In genomic region chr5:141397756-141398551, GRCh38 we compare ENCODE assay signal across 8 cellular contexts. TPM values are rescaled to one million over a fixed set of nuclear protein-coding genes. Genes with fewer than 3 reads are reported as not detected.
DNase-seq lines count a peak whose midpoint lies in the region; ATAC-seq, FAIRE-seq and TF ChIP-seq lines count a peak whose summit lies in the region.
"Not testable (repeated sequence)": the region's sequence is repeated elsewhere in the genome, so short reads cannot be mapped to it uniquely, and the experiment has no call there.

Gene PCDHGB5 (plus strand): TSS chr5:141397947. CDS start chr5:141398128, 181 bp downstream.

- TF ChIP-seq CTCF in AG04449 (IDR thresholded peaks at IDR 0.05; ENCODE audit: insufficient read depth, low read length, missing control alignments), result peak; percentile 50
- peak; percentile 67 for TF ChIP-seq CTCF in HFFc6 (IDR thresholded peaks at IDR 0.05)
- TF ChIP-seq CTCF in activated CD8-positive, alpha-beta T cell treated with anti-CD3 and anti-CD28 coated beads for 36 hours (IDR thresholded peaks at IDR 0.05), result peak; percentile 59
- TF ChIP-seq CTCF in kidney (IDR thresholded peaks at IDR 0.05; ENCODE audit: borderline replicate concordance, extremely low read depth, insufficient read depth), result peak; percentile 47

- not testable (repeated sequence) for H3K36me3 ChIP-seq in kidney (ENCODE audit: control insufficient read depth in 1 of 2, insufficient read depth in 2 of 2, low read length in 2 of 2)

- intact Hi-C loops in activated CD8-positive, alpha-beta T cell treated with anti-CD3 and anti-CD28 coated beads for 36 hours (cut with micrococcal nuclease); dendritic cell treated with granulocyte-macrophage colony-stimulating factor and Interleukin-4, amounts not matched to agents 40 ng/mL and 50 ng/mL, for 4 days (cut with micrococcal nuclease); kidney (cut with DNase I): not testable (repeated sequence)

- H3K4me1 Mint-ChIP-seq in HFFc6 (ENCODE audit: low read depth); activated CD8-positive, alpha-beta T cell treated with anti-CD3 and anti-CD28 coated beads for 36 hours (ENCODE audit: low read depth); dendritic cell treated with granulocyte-macrophage colony-stimulating factor and Interleukin-4, amounts not matched to agents 40 ng/mL and 50 ng/mL, for 4 days (ENCODE audit: low read depth): not testable (repeated sequence)

- POLR2A ChIA-PET in AG04449 (lab: Yijun Ruan, JAX), result interaction anchor here (1.4 kb wide), 1 partner anchor 166 kb away, joined by 3 read pairs; no protein-coding TSS in a partner anchor
- POLR2A ChIA-PET in activated CD8-positive, alpha-beta T cell treated with anti-CD3 and anti-CD28 coated beads for 36 hours (lab: Charles Lee), result interaction anchor here (1.0 kb wide), 1 partner anchor 116 kb away, joined by 3 read pairs; no protein-coding TSS in a partner anchor

- H3K9me3 ChIP-seq in kidney (ENCODE audit: control insufficient read depth in 1 of 2, low read length in 2 of 2), result peaks cover 14 to 49% of the 10 kb centered on the region in 2 donors

- not testable (repeated sequence) for H3K4me1 ChIP-seq in kidney (ENCODE audit: control insufficient read depth in 1 of 2, insufficient read depth in 1 of 2, low read depth in 1 of 2, low read length in 2 of 2)

- peak within 1 kb of the TSS; percentile 66 for H3K4me3 Mint-ChIP-seq in HFFc6
- H3K4me3 Mint-ChIP-seq in activated CD8-positive, alpha-beta T cell treated with anti-CD3 and anti-CD28 coated beads for 36 hours, result peak within 1 kb of the TSS; percentile 32
- peak within 1 kb of the TSS; percentile 67 for H3K4me3 Mint-ChIP-seq in dendritic cell treated with granulocyte-macrophage colony-stimulating factor and Interleukin-4, amounts not matched to agents 40 ng/mL and 50 ng/mL, for 4 days

- ATAC-seq in GM18508 (IDR thresholded peaks at IDR 0.05; ENCODE audit: insufficient read depth, unreplicated experiment), result peak; percentile 97
- ATAC-seq in activated CD8-positive, alpha-beta T cell treated with anti-CD3 and anti-CD28 coated beads for 36 hours, result peak; percentile 88

- peaks cover 53% of the 10 kb centered on the region for H3K36me3 Mint-ChIP-seq in HFFc6 (ENCODE audit: low read depth)
- H3K36me3 Mint-ChIP-seq in activated CD8-positive, alpha-beta T cell treated with anti-CD3 and anti-CD28 coated beads for 36 hours (ENCODE audit: low read depth), result peaks cover 22% of the 10 kb centered on the region
- H3K36me3 Mint-ChIP-seq in dendritic cell treated with granulocyte-macrophage colony-stimulating factor and Interleukin-4, amounts not matched to agents 40 ng/mL and 50 ng/mL, for 4 days (ENCODE audit: low read depth), result not testable (repeated sequence)

- CTCF ChIA-PET in AG04449 (lab: Yijun Ruan, JAX), result interaction anchor here (0.7 to 4.6 kb wide), 23 partner anchors 9 to 174 kb away, joined by 3 to 50 read pairs (median 9); partner anchors contain the start of genes PCDHGA10, PCDHGA11, PCDHGA12 and PCDHGA6
- CTCF ChIA-PET in activated CD8-positive, alpha-beta T cell treated with anti-CD3 and anti-CD28 coated beads for 36 hours (lab: Charles Lee), result interaction anchor here (0.7 to 3.6 kb wide), 24 partner anchors 9 to 174 kb away, joined by 3 to 19 read pairs (median 4); partner anchors contain the start of genes PCDHGA10, PCDHGA11, PCDHGA12 and PCDHGA3

- H3K27me3 Mint-ChIP-seq in HFFc6 (ENCODE audit: insufficient read depth), result not testable (repeated sequence)
- peaks cover 54% of the 10 kb centered on the region for H3K27me3 Mint-ChIP-seq in activated CD8-positive, alpha-beta T cell treated with anti-CD3 and anti-CD28 coated beads for 36 hours
- peaks cover 74% of the 10 kb centered on the region for H3K27me3 Mint-ChIP-seq in dendritic cell treated with granulocyte-macrophage colony-stimulating factor and Interleukin-4, amounts not matched to agents 40 ng/mL and 50 ng/mL, for 4 days

- FAIRE-seq in kidney (lab: Jason Lieb, UNC), result not testable (repeated sequence)

- H3K4me3 ChIP-seq in AG04449 (ENCODE audit: low read depth, low read length) (peak within 1 kb of the TSS; percentile 47), kidney (ENCODE audit: low read length in 2 of 2) (peak within 1 kb of the TSS; percentile 39 to 45), skeletal muscle cell (ENCODE audit: low read depth, low read length) (peak within 1 kb of the TSS; percentile 41)

- H3K27ac ChIP-seq in kidney (ENCODE audit: low read depth in 2 of 2, low read length in 2 of 2), result not testable (repeated sequence)

- H3K9me3 Mint-ChIP-seq in HFFc6, result peaks cover 63% of the 10 kb centered on the region
- H3K9me3 Mint-ChIP-seq in activated CD8-positive, alpha-beta T cell treated with anti-CD3 and anti-CD28 coated beads for 36 hours, result peaks cover 24% of the 10 kb centered on the region
- H3K9me3 Mint-ChIP-seq in dendritic cell treated with granulocyte-macrophage colony-stimulating factor and Interleukin-4, amounts not matched to agents 40 ng/mL and 50 ng/mL, for 4 days, result peaks cover 49% of the 10 kb centered on the region

- not testable (repeated sequence) for DNase-seq in AG04449 (ENCODE audit: low read depth, low spot score); kidney
- DNase-seq in HFFc6 (peak; percentile 37), HuH-7.5 (ENCODE audit: low spot score) (peak; percentile 80), skeletal muscle cell (ENCODE audit: low read depth) (peak; percentile 13)
- DNase-seq in activated CD8-positive, alpha-beta T cell treated with anti-CD3 and anti-CD28 coated beads for 36 hours, result peak; percentile 52

- not testable (repeated sequence) for H3K9ac ChIP-seq in kidney (ENCODE audit: low read length in 2 of 2)

- H3K27ac Mint-ChIP-seq in HFFc6, result peak within 1 kb of the TSS; percentile 60; the same call in 1 of the 2 replicates
- H3K27ac Mint-ChIP-seq in activated CD8-positive, alpha-beta T cell treated with anti-CD3 and anti-CD28 coated beads for 36 hours; dendritic cell treated with granulocyte-macrophage colony-stimulating factor and Interleukin-4, amounts not matched to agents 40 ng/mL and 50 ng/mL, for 4 days: not testable (repeated sequence)

RNA-seq across cellular contexts. Expression of gene PCDHGB5, which starts in this region (rescaled TPM):
- total RNA-seq in HFFc6 (2021; fragmentation: NEBNext Ultra II Directional; extraction: Animal tissue kit (Norgen Biotek cat#: 25700)), result 10 to 100 TPM in 2 of 6 experiments, 1 to 10 TPM in 4; 8.8 to 14.6 (median 9.6) TPM
- total RNA-seq in activated CD8-positive, alpha-beta T cell treated with anti-CD3 and anti-CD28 coated beads for 36 hours, result under 1 TPM in 1 of 2 experiments, not detected in 1; 0.11 TPM
- total RNA-seq in kidney, result 12.3 TPM
- 0.82 TPM for polyA plus RNA-seq in kidney (ENCODE audit: insufficient read depth, low read depth, low replicate concordance)

Comparison
In these comparisons a context has a peak if more than half of its experiments do, and no peak if none do; other contexts are left out.
1. RNA of gene PCDHGB5 (total RNA-seq): 12.3 TPM in kidney (single experiment) and 8.8 to 14.6 TPM in HFFc6; 0.11 TPM in activated CD8-positive, alpha-beta T cell treated with anti-CD3 and anti-CD28 coated beads for 36 hours; every median in the first group is over 4 times any median in the second.
2. Peak in DNase-seq and ATAC-seq in activated CD8-positive, alpha-beta T cell treated with anti-CD3 and anti-CD28 coated beads for 36 hours; RNA of the gene not detected or under 1 TPM.
3. Peak in every context shown above with its lines, with median percentiles within 50 percentile points of each other: H3K4me3 ChIP-seq, CTCF ChIP-seq and H3K4me3 Mint-ChIP-seq.